ENCODE assay signal across 20 cellular contexts in genomic region chr16:31213342-31213741, GRCh38. TPM values are rescaled to one million over a fixed set of nuclear protein-coding genes. Genes with fewer than 3 reads are reported as not detected.
"Had no signal": no experiment of that assay in that cellular context is flagged by ENCODE, and none has a peak within 500 bp of the region (broad histone marks: within the 10 kb centered on the region; RNA-seq: fewer than 3 reads in every experiment).

No MANE protein-coding gene starts in this region.

- DNase-seq: activated CD4-positive, CD25-positive, alpha-beta regulatory T cell treated with anti-CD3 and anti-CD28 coated beads, Interleukin-2, amount 50 U/mL, for 72 hours; activated naive CD4-positive, alpha-beta T cell treated with anti-CD3 and anti-CD28 coated beads for 36 hours; activated T-cell treated with anti-CD3 and anti-CD28 coated beads for 4 hours; colonic mucosa; effector CD4-positive, alpha-beta T cell; esophagus squamous epithelium; hypothalamus; stomach; testis; upper lobe of right lung had no signal

- H3K9me3 Mint-ChIP-seq: activated naive CD4-positive, alpha-beta T cell treated with anti-CD3 and anti-CD28 coated beads for 36 hours had no signal

- H3K4me3 Mint-ChIP-seq: activated naive CD4-positive, alpha-beta T cell treated with anti-CD3 and anti-CD28 coated beads for 36 hours had no signal

- ATAC-seq: upper lobe of right lung had no signal

- H3K27ac Mint-ChIP-seq: activated naive CD4-positive, alpha-beta T cell treated with anti-CD3 and anti-CD28 coated beads for 36 hours had no signal

RNA-seq across cellular contexts. Expression of gene TRIM72, which starts 0.6 kb away (rescaled TPM):
- total RNA-seq: activated CD8-positive, alpha-beta memory T cell treated with anti-CD3 and anti-CD28 coated beads for 36 hours; activated naive CD4-positive, alpha-beta T cell treated with anti-CD3 and anti-CD28 coated beads for 36 hours; endothelial cell of umbilical vein; esophagus squamous epithelium; fibroblast of villous mesenchyme; kidney epithelial cell had no signal
- polyA plus RNA-seq: cardiac muscle cell, endothelial cell of umbilical vein had no signal

RNA-seq across cellular contexts. Expression of gene PYDC1, which starts 3.6 kb away (rescaled TPM):
- total RNA-seq: activated CD8-positive, alpha-beta memory T cell treated with anti-CD3 and anti-CD28 coated beads for 36 hours; activated naive CD4-positive, alpha-beta T cell treated with anti-CD3 and anti-CD28 coated beads for 36 hours; cardiac muscle cell; colonic mucosa; endothelial cell of umbilical vein; esophagus squamous epithelium; fibroblast of villous mesenchyme; kidney epithelial cell; liver; posterior vena cava; right atrium auricular region; smooth muscle cell; stomach; testis; upper lobe of right lung had no signal
- polyA plus RNA-seq: adipose tissue, cardiac muscle cell, endothelial cell of umbilical vein, liver, stomach had no signal

RNA-seq across cellular contexts. Expression of gene ITGAM, which starts 46.4 kb away (rescaled TPM):
- total RNA-seq: cardiac muscle cell, endothelial cell of umbilical vein, fibroblast of villous mesenchyme, smooth muscle cell had no signal
- polyA plus RNA-seq: cardiac muscle cell, endothelial cell of umbilical vein, smooth muscle cell had no signal
